Comparison of ENCODE assay signal across 28 cellular contexts in the genomic region with DNA sequence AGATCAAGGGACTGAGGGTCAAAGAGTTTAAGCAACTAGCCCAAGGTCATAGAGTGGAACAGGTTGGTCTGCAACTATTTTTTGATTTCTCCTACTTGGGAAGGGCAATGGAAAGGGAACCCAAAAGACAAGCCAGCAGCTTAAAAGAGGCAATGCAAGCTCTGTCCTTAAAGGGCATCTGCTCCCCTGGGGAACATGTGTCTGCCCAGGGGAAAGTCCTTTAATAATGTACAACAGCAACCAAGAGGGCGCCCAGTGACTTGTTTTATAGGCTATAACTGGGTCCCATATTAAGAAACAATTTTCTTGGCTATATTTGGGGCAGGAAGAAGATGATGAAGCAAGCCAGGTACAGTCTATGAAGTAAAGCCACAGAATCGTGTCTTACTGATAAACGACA.
"Had no signal": no experiment of that assay in that cellular context is flagged by ENCODE, and none has a peak within 500 bp of the region (broad histone marks: within the 10 kb centered on the region; RNA-seq: fewer than 3 reads in every experiment).

No MANE protein-coding gene starts in this region.

- H3K4me3 Mint-ChIP-seq: immature natural killer cell; naive B cell; natural killer cell; nephron progenitor cell; neural progenitor cell; stimulated activated naive CD8-positive, alpha-beta T cell treated with anti-CD3 and anti-CD28 coated beads, Interleukin-15, Interleukin-2, amounts not matched to agents 100 ng/mL and 50 ng/mL, for 24 hours; type B pancreatic cell had no signal

- H3K9me3 ChIP-seq: left lung, lower lobe of right lung, neutrophil, ovary, right atrium auricular region, right lobe of liver, suprapubic skin, thoracic aorta, tibial artery had no signal

- FAIRE-seq: islet of Langerhans, kidney had no signal

- H3K27ac ChIP-seq: left lung, lower lobe of right lung, neural progenitor cell, neutrophil, ovary, right atrium auricular region, right lobe of liver, suprapubic skin, thoracic aorta, tibial artery had no signal

- H3K36me3 ChIP-seq: left lung, lower lobe of right lung, neural progenitor cell, neutrophil, ovary, right atrium auricular region, right lobe of liver, suprapubic skin, thoracic aorta, tibial artery had no signal

- H3K9me3 Mint-ChIP-seq: immature natural killer cell; natural killer cell; nephron progenitor cell; neural progenitor cell; stimulated activated naive CD8-positive, alpha-beta T cell treated with anti-CD3 and anti-CD28 coated beads, Interleukin-15, Interleukin-2, amounts not matched to agents 100 ng/mL and 50 ng/mL, for 24 hours had no signal

- H2AFZ ChIP-seq: neural progenitor cell had no signal

- H3K4me3 ChIP-seq: left lung, lower lobe of right lung, neural progenitor cell, ovary, right atrium auricular region, right lobe of liver, smooth muscle cell, suprapubic skin, thoracic aorta, tibial artery had no signal

- H3K4me1 Mint-ChIP-seq: immature natural killer cell, naive B cell, natural killer cell had no signal

- H3K36me3 Mint-ChIP-seq: immature natural killer cell, naive B cell, natural killer cell, neural progenitor cell, type B pancreatic cell had no signal

- H3K27ac Mint-ChIP-seq: immature natural killer cell; natural killer cell; neural progenitor cell; progenitor cell of endocrine pancreas; stimulated activated naive CD8-positive, alpha-beta T cell treated with anti-CD3 and anti-CD28 coated beads, Interleukin-15, Interleukin-2, amounts not matched to agents 100 ng/mL and 50 ng/mL, for 24 hours; type B pancreatic cell had no signal

- H3K4me1 ChIP-seq: lower lobe of right lung, right atrium auricular region, tibial artery had no signal

- H3K27me3 ChIP-seq: left lung, neural progenitor cell, neutrophil, ovary, right atrium auricular region, right lobe of liver, suprapubic skin, tibial artery had no signal

- ATAC-seq: left colon, natural killer cell had no signal

- H3K9ac ChIP-seq: neural progenitor cell had no signal

- DNase-seq: hypothalamus; immature natural killer cell; kidney; left colon; left lung; lower lobe of right lung; naive B cell; natural killer cell; nephron progenitor cell; occipital lobe; ovary; right lobe of liver; stimulated activated CD4-positive, alpha-beta T cell treated with anti-CD3 and anti-CD28 coated beads, Interleukin-1b, Interleukin-23, amount 100 ng/mL, for 48 hours; stimulated activated CD4-positive, alpha-beta T cell treated with anti-CD3 and anti-CD28 coated beads, Interleukin-2, amount 100 ng/mL, for 48 hours; stimulated activated CD4-positive, alpha-beta T cell treated with anti-CD3 and anti-CD28 coated beads, Interleukin-4, amount 100 ng/mL, for 4 hours; stimulated activated CD8-positive, alpha-beta memory T cell treated with anti-CD3 and anti-CD28 coated beads, Interleukin-4, amount 100 ng/mL, for 48 hours; stimulated activated naive CD4-positive, alpha-beta T cell; tibial artery had no signal

- H3K4me2 ChIP-seq: neural progenitor cell, smooth muscle cell had no signal

- H3K27me3 Mint-ChIP-seq: naive B cell, progenitor cell of endocrine pancreas, type B pancreatic cell had no signal
